In genomic region chr1:225777058-225777582, GRCh38 we compare ENCODE assay signal across 8 cellular contexts. TPM values are rescaled to one million over a fixed set of nuclear protein-coding genes. Genes with fewer than 3 reads are reported as not detected.
DNase-seq lines count a peak whose midpoint lies in the region; ATAC-seq and TF ChIP-seq lines count a peak whose summit lies in the region.

No MANE protein-coding gene starts in this region.

- peak; percentile 2 to 4 for DNase-seq in stimulated activated CD4-positive, alpha-beta T cell treated with anti-CD3 and anti-CD28 coated beads, Interleukin-15, amount 100 ng/mL, for 48 hours (ENCODE audit: low read depth in 2 of 2)
- no peak for DNase-seq in stimulated activated CD4-positive, alpha-beta T cell treated with anti-CD3 and anti-CD28 coated beads, Interleukin-15, amount 100 ng/mL, for 24 hours
- no peak for DNase-seq in cardiac fibroblast (ENCODE audit: low read depth in 2 of 2)
- no peak for DNase-seq in DMS 273 (lab: John Stamatoyannopoulos, UW; ENCODE audit: unreplicated experiment)
- DNase-seq in GM03348 (ENCODE audit: low spot score): no peak
- no peak for DNase-seq in HFFc6

- no peaks in the 10 kb centered on the region for H3K27me3 ChIP-seq in mucosa of rectum (ENCODE audit: control insufficient read depth in 2 of 2, insufficient read depth in 2 of 2, low read length in 2 of 2)

- peaks cover 0 to 9% of the 10 kb centered on the region in 2 donors for H3K36me3 ChIP-seq in mucosa of rectum (ENCODE audit: control insufficient read depth in 2 of 2, insufficient read depth in 2 of 2, low read length in 2 of 2)

- TF ChIP-seq CTCF in cardiac fibroblast (IDR thresholded peaks at IDR 0.05; ENCODE audit: low read depth, low read length) (no peak), HFFc6 (IDR thresholded peaks at IDR 0.05) (no peak)

- H3K9me3 Mint-ChIP-seq in HFFc6: no peaks in the 10 kb centered on the region

- H3K4me3 ChIP-seq in cardiac fibroblast (replicated peaks in 1 of 2; ENCODE audit: low read depth in 2 of 2, low read length in 2 of 2): peak overlapping the region; percentile 29 to 94
- H3K4me3 ChIP-seq in mucosa of rectum (ENCODE audit: low read length in 2 of 2): peak overlapping the region; percentile 99

- H3K36me3 Mint-ChIP-seq in HFFc6 (ENCODE audit: low read depth): 0 out of 2 replicates have a peak, but pooled peaks cover 3% of the 10 kb centered on the region

- peak; percentile 6 for ATAC-seq in HG03575 (IDR thresholded peaks at IDR 0.05; ENCODE audit: extremely low read depth, insufficient number of reproducible peaks, low FRiP score, unreplicated experiment)

- H3K27me3 Mint-ChIP-seq in HFFc6 (ENCODE audit: insufficient read depth): no peaks in the 10 kb centered on the region

- no peak overlapping the region for H3K4me3 Mint-ChIP-seq in HFFc6

- peaks cover 59% of the 10 kb centered on the region for H3K4me1 Mint-ChIP-seq in HFFc6 (ENCODE audit: low read depth)

- peak overlapping the region; percentile 66 to 99 for H3K9ac ChIP-seq in mucosa of rectum (ENCODE audit: low read depth in 1 of 2, low read length in 2 of 2)

- no peak overlapping the region for H3K27ac Mint-ChIP-seq in HFFc6

- peaks cover 24 to 30% of the 10 kb centered on the region in 2 donors for H3K4me1 ChIP-seq in mucosa of rectum (ENCODE audit: control insufficient read depth in 2 of 2, insufficient read depth in 2 of 2, low read length in 2 of 2)

- H3K9me3 ChIP-seq in mucosa of rectum (ENCODE audit: control insufficient read depth in 2 of 2, low read length in 2 of 2): no peaks in the 10 kb centered on the region

- H3K27ac ChIP-seq in mucosa of rectum (ENCODE audit: low read depth in 2 of 2, low read length in 2 of 2): peak overlapping the region; percentile 98

RNA-seq across cellular contexts. Expression of gene SRP9, which starts 0.5 kb away (rescaled TPM):
- 100 to 1,000 TPM; 219 to 277 (median 246) TPM for total RNA-seq in HFFc6 (2021; fragmentation: NEBNext Ultra II Directional; extraction: Animal tissue kit (Norgen Biotek cat#: 25700))

RNA-seq across cellular contexts. Expression of gene EPHX1, which starts 32.8 kb away (rescaled TPM):
- total RNA-seq in HFFc6 (2021; fragmentation: NEBNext Ultra II Directional; extraction: Animal tissue kit (Norgen Biotek cat#: 25700)): 10 to 100 TPM; 30.3 to 38.7 (median 34.9) TPM

Comparison
In these comparisons a context has a peak if more than half of its experiments do, and no peak if none do; other contexts are left out.
1. DNase-seq: peak in stimulated activated CD4-positive, alpha-beta T cell treated with anti-CD3 and anti-CD28 coated beads, Interleukin-15, amount 100 ng/mL, for 48 hours (2 of 2); none in stimulated activated CD4-positive, alpha-beta T cell treated with anti-CD3 and anti-CD28 coated beads, Interleukin-15, amount 100 ng/mL, for 24 hours (single experiment), cardiac fibroblast (0 of 2), DMS 273 (single experiment), GM03348 (single experiment) and HFFc6 (single experiment).